In genomic region chr10:31136951-31137885, GRCh38 we compare ENCODE assay signal across 1 cellular context.
A peak's percentile ranks its signal among the peaks of the same experiment; 100 is the strongest.
TF ChIP-seq lines count a peak whose summit lies in the region.

No MANE protein-coding gene starts in this region.

TF ChIP-seq in IMR-90, 13 proteins besides CTCF, POLR2A, EP300 and RAD21:
- TF ChIP-seq CEBPB (IDR thresholded peaks at IDR 0.05; ENCODE audit: low read depth, low read length) (no peak), MAFK (IDR thresholded peaks at IDR 0.05; ENCODE audit: low read depth, low read length) (no peak), FOS (IDR thresholded peaks at IDR 0.05; ENCODE audit: low read depth, low read length) (0 out of 2 replicates have a peak, but pooled peaks have one; percentile 4), BHLHE40 (IDR thresholded peaks at IDR 0.05; ENCODE audit: low read depth, low read length) (peak; percentile 40)
